Comparison of ENCODE assay signal across 21 cellular contexts in genomic region chr1:56413671-56414199, GRCh38.
"Had no signal": no experiment of that assay in that cellular context is flagged by ENCODE, and none has a peak within 500 bp of the region (broad histone marks: within the 10 kb centered on the region; RNA-seq: fewer than 3 reads in every experiment).

No MANE protein-coding gene starts in this region.

- H3K27me3 Mint-ChIP-seq: activated CD4-positive, alpha-beta T cell treated with anti-CD3 and anti-CD28 coated beads, Interleukin-2, amount 10 ng/mL, durations not matched to agents 24 days and 14 days; activated CD8-positive, alpha-beta T cell treated with anti-CD3 and anti-CD28 coated beads for 36 hours; activated T-cell treated with anti-CD3 and anti-CD28 coated beads, Interleukin-2, amount 50 U/mL, for 24 hours had no signal

- H3K27ac ChIP-seq: gastrocnemius medialis, tibial artery had no signal

- H3K4me1 ChIP-seq: gastrocnemius medialis had no signal

- H3K36me3 ChIP-seq: gastrocnemius medialis, tibial artery had no signal

- H3K9me3 Mint-ChIP-seq: activated CD4-positive, alpha-beta T cell treated with anti-CD3 and anti-CD28 coated beads, Interleukin-2, amount 10 ng/mL, durations not matched to agents 24 days and 14 days; activated CD8-positive, alpha-beta T cell treated with anti-CD3 and anti-CD28 coated beads for 36 hours; activated naive CD8-positive, alpha-beta T cell treated with anti-CD3 and anti-CD28 coated beads, Interleukin-2, amount 10 ng/mL, durations not matched to agents 7 days and 5 days; activated T-cell treated with anti-CD3 and anti-CD28 coated beads, Interleukin-2, amount 50 U/mL, for 24 hours; activated T-helper 2 cell treated with anti-CD3 and anti-CD28 coated beads, Interferon-gamma antibody, Interleukin-2, Interleukin-4, amounts not matched to agents 10 μg/mL and 5 μg/mL and 100 μg/mL, durations not matched to agents 14 hours and 24 hours and 36 hours; natural killer cell had no signal

- DNase-seq: activated CD4-positive, alpha-beta T cell treated with anti-CD3 and anti-CD28 coated beads, Interleukin-2, amount 10 ng/mL, durations not matched to agents 24 days and 14 days; activated CD4-positive, CD25-positive, alpha-beta regulatory T cell; activated CD8-positive, alpha-beta T cell treated with anti-CD3 and anti-CD28 coated beads for 36 hours; activated naive CD4-positive, alpha-beta T cell treated with Interleukin-2 at 50 U/mL for 16 hours; activated naive CD8-positive, alpha-beta T cell treated with anti-CD3 and anti-CD28 coated beads, Interleukin-2, amount 10 ng/mL, durations not matched to agents 7 days and 5 days; activated T-cell treated with anti-CD3 and anti-CD28 coated beads, Interleukin-2, amount 50 U/mL, for 24 hours; central memory CD4-positive, alpha-beta T cell; gastrocnemius medialis; head of caudate nucleus; immature natural killer cell; natural killer cell; nucleus accumbens; posterior cingulate gyrus; stimulated activated CD4-positive, alpha-beta T cell treated with anti-CD3 and anti-CD28 coated beads, Interleukin-12 subunit alpha, Interleukin-12 subunit beta, amount 100 ng/mL, for 4 hours; stimulated activated CD4-positive, alpha-beta T cell treated with anti-CD3 and anti-CD28 coated beads, Interleukin-2, amount 100 ng/mL, for 24 hours; stimulated activated naive CD8-positive, alpha-beta T cell treated with anti-CD3 and anti-CD28 coated beads, Interleukin-15, Interleukin-2, amounts not matched to agents 100 U/mL and 50 U/mL, for 24 hours; substantia nigra; T1000; tibial artery had no signal

- H3K36me3 Mint-ChIP-seq: activated naive CD8-positive, alpha-beta T cell treated with anti-CD3 and anti-CD28 coated beads, Interleukin-2, amount 10 ng/mL, durations not matched to agents 7 days and 5 days; immature natural killer cell; natural killer cell had no signal

- H3K27ac Mint-ChIP-seq: activated CD4-positive, alpha-beta T cell treated with anti-CD3 and anti-CD28 coated beads, Interleukin-2, amount 10 ng/mL, durations not matched to agents 24 days and 14 days; activated CD8-positive, alpha-beta T cell treated with anti-CD3 and anti-CD28 coated beads for 36 hours; activated naive CD8-positive, alpha-beta T cell treated with anti-CD3 and anti-CD28 coated beads, Interleukin-2, amount 10 ng/mL, durations not matched to agents 7 days and 5 days; activated T-cell treated with anti-CD3 and anti-CD28 coated beads, Interleukin-2, amount 50 U/mL, for 24 hours; activated T-helper 2 cell treated with anti-CD3 and anti-CD28 coated beads, Interferon-gamma antibody, Interleukin-2, Interleukin-4, amounts not matched to agents 10 μg/mL and 5 μg/mL and 100 μg/mL, durations not matched to agents 14 hours and 24 hours and 36 hours; immature natural killer cell; natural killer cell had no signal

- H3K4me1 Mint-ChIP-seq: activated CD4-positive, alpha-beta T cell treated with anti-CD3 and anti-CD28 coated beads, Interleukin-2, amount 10 ng/mL, durations not matched to agents 24 days and 14 days; activated naive CD8-positive, alpha-beta T cell treated with anti-CD3 and anti-CD28 coated beads, Interleukin-2, amount 10 ng/mL, durations not matched to agents 7 days and 5 days; immature natural killer cell; natural killer cell had no signal

- H3K4me3 Mint-ChIP-seq: activated CD4-positive, alpha-beta T cell treated with anti-CD3 and anti-CD28 coated beads, Interleukin-2, amount 10 ng/mL, durations not matched to agents 24 days and 14 days; activated CD8-positive, alpha-beta T cell treated with anti-CD3 and anti-CD28 coated beads for 36 hours; activated naive CD8-positive, alpha-beta T cell treated with anti-CD3 and anti-CD28 coated beads, Interleukin-2, amount 10 ng/mL, durations not matched to agents 7 days and 5 days; activated T-cell treated with anti-CD3 and anti-CD28 coated beads, Interleukin-2, amount 50 U/mL, for 24 hours; brain; immature natural killer cell; natural killer cell had no signal

- H3K4me3 ChIP-seq: gastrocnemius medialis, tibial artery had no signal

- H3K9me3 ChIP-seq: gastrocnemius medialis, tibial artery had no signal

- H3K27me3 ChIP-seq: gastrocnemius medialis, tibial artery had no signal
